In the genomic region with DNA sequence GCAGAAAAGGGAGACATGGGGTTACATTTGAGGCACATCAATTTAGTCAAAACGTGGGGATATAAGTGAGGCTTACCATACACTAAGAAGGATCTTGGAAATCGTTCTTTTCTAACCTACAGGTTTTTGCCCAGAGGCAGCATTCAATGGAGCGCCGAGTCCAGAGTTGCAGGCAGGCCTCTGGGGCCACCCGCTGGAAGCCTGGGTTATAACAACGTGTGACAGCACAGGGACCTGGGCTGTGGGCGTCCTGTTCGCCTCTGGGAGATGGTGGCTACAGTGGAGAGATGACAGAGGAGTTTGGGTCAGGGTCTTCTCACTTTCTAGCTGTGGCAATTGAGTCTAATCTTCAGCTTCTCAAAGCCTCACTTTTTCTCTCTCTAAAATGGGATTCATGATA, we compare ENCODE assay signal across 10 cellular contexts. TPM values are rescaled to one million over a fixed set of nuclear protein-coding genes. Genes with fewer than 3 reads are reported as not detected.
DNase-seq lines count a peak whose midpoint lies in the region; ATAC-seq and TF ChIP-seq lines count a peak whose summit lies in the region.
"Had no signal": no experiment of that assay in that cellular context is flagged by ENCODE, and none has a peak within 500 bp of the region (broad histone marks: within the 10 kb centered on the region; RNA-seq: fewer than 3 reads in every experiment).

No MANE protein-coding gene starts in this region.

- H3K9me3 Mint-ChIP-seq in nephron, result peaks cover 15% of the 10 kb centered on the region
- no peaks in the 10 kb centered on the region for H3K9me3 Mint-ChIP-seq in activated T-cell treated with anti-CD3 and anti-CD28 coated beads, Interleukin-2, amount 50 U/mL, for 4 hours
- H3K9me3 Mint-ChIP-seq: memory B cell had no signal

- no peak overlapping the region for H3K4me3 ChIP-seq in epithelial cell of proximal tubule (ENCODE audit: low read depth, low read length)

- peaks cover 54% of the 10 kb centered on the region for H3K27me3 Mint-ChIP-seq in nephron (ENCODE audit: low read depth)
- peaks cover 63% of the 10 kb centered on the region for H3K27me3 Mint-ChIP-seq in activated T-cell treated with anti-CD3 and anti-CD28 coated beads, Interleukin-2, amount 50 U/mL, for 4 hours (ENCODE audit: low read depth)

- H3K4me1 Mint-ChIP-seq in nephron, result peaks cover 10% of the 10 kb centered on the region
- H3K4me1 Mint-ChIP-seq in activated T-cell treated with anti-CD3 and anti-CD28 coated beads, Interleukin-2, amount 50 U/mL, for 4 hours (ENCODE audit: low read depth), result peaks cover 2% of the 10 kb centered on the region
- H3K4me1 Mint-ChIP-seq: memory B cell had no signal

- H3K27ac Mint-ChIP-seq in nephron, result peak overlapping the region in 1 of 3 experiments; percentile 2
- H3K27ac Mint-ChIP-seq: memory B cell had no signal

- H3K36me3 Mint-ChIP-seq in nephron (ENCODE audit: low read depth), result no peaks in the 10 kb centered on the region
- H3K36me3 Mint-ChIP-seq in activated T-cell treated with anti-CD3 and anti-CD28 coated beads, Interleukin-2, amount 50 U/mL, for 4 hours (ENCODE audit: insufficient read depth), result no peaks in the 10 kb centered on the region
- H3K36me3 Mint-ChIP-seq: memory B cell had no signal

- no peak for ATAC-seq in HG03196 (IDR thresholded peaks at IDR 0.05; ENCODE audit: unreplicated experiment)
- ATAC-seq in activated T-cell treated with anti-CD3 and anti-CD28 coated beads, Interleukin-2, amount 50 U/mL, for 4 hours, result no peak

- DNase-seq in DMS53 (lab: John Stamatoyannopoulos, UW) (peak; percentile 72), HK-2 (ENCODE audit: unreplicated experiment) (peak; percentile 68), SHP77 (lab: John Stamatoyannopoulos, UW) (peak; percentile 51 to 65), epithelial cell of proximal tubule (ENCODE audit: low read depth) (no peak), cortex of kidney (lab: John Stamatoyannopoulos, UW) (no peak)
- no peak for DNase-seq in activated T-cell treated with anti-CD3 and anti-CD28 coated beads, Interleukin-2, amount 50 U/mL, for 4 hours

- no peak overlapping the region for H3K4me3 Mint-ChIP-seq in nephron
- no peak overlapping the region for H3K4me3 Mint-ChIP-seq in activated T-cell treated with anti-CD3 and anti-CD28 coated beads, Interleukin-2, amount 50 U/mL, for 4 hours
- H3K4me3 Mint-ChIP-seq: memory B cell had no signal

- TF ChIP-seq CTCF in epithelial cell of proximal tubule (conservative IDR thresholded peaks at IDR 0.05; ENCODE audit: low read depth, low read length) (peak; percentile 91), nephron (IDR thresholded peaks at IDR 0.05; ENCODE audit: unreplicated experiment in 3 of 3) (peak; percentile 71 to 88 (median 84))

RNA-seq across cellular contexts. Expression of gene ENPP6, which starts 53.9 kb away (rescaled TPM):
- total RNA-seq in epithelial cell of proximal tubule, result not detected in 2 replicates
- total RNA-seq in activated T-cell treated with anti-CD3 and anti-CD28 coated beads, Interleukin-2, amount 50 U/mL, for 4 hours, result under 1 TPM in 1 of 3 donors, not detected in 2; 0.11 TPM
- total RNA-seq: RPMI7951 had no signal

Comparison
In these comparisons a context has a peak if more than half of its experiments do, and no peak if none do; other contexts are left out.
1. DNase-seq: peak in DMS53 (single experiment), HK-2 (single experiment) and SHP77 (2 of 2); none in epithelial cell of proximal tubule (single experiment), cortex of kidney (single experiment) and activated T-cell treated with anti-CD3 and anti-CD28 coated beads, Interleukin-2, amount 50 U/mL, for 4 hours (single experiment).